10 cellular contexts compared by ENCODE assay signal in the genomic region with DNA sequence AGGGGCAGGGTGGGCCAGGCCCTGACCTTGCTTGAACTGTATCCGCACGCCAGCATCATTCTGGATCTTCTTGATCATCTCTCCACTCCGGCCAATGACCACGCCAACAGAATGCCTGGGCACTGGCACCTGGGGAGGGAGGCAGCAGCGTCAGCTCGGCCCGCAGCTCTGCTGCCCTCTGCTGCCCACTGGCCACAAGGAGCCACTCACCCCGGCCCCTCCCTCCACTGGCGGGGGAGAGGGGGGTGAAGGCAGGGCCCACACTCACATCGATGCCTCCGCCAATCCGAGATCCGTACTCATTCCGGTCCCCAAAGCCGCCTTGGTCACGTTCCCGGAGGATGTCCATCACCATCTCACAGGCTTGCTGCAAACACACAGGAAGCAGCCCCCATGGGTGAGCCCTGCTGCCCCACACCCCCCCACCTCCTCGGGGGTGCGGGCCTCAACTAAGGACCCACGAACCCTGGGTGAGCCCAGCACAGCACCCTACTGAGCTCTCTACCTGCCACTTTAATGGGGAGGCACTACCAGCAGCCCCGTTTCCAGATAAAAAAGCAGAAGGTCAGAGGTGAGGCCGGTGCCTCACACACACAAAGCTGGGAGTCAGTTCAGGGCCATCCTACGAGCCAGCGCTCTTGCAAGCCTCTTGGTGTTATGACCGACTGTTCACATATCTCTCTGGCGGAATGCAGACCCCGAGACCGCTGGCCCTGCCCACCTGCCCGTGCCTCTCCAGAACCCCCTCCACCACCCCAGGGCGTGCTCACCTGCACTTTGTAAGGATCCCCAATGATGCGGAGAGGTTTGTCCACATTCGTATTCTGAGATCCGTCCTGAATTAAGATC. TPM values are rescaled to one million over a fixed set of nuclear protein-coding genes. Genes with fewer than 3 reads are reported as not detected.
A peak's percentile ranks its signal among the peaks of the same experiment; 100 is the strongest.
DNase-seq lines count a peak whose midpoint lies in the region; TF ChIP-seq lines count a peak whose summit lies in the region.
"Had no signal": no experiment of that assay in that cellular context is flagged by ENCODE, and none has a peak within 500 bp of the region (broad histone marks: within the 10 kb centered on the region; RNA-seq: fewer than 3 reads in every experiment).

No MANE protein-coding gene starts in this region.

- no peaks in the 10 kb centered on the region for H3K4me1 ChIP-seq in endodermal cell (ENCODE audit: control insufficient read depth, insufficient read depth, low read length)
- no peaks in the 10 kb centered on the region for H3K4me1 ChIP-seq in mesendoderm (ENCODE audit: control insufficient read depth, low read depth, low read length)

- peaks cover 86% of the 10 kb centered on the region for H3K36me3 Mint-ChIP-seq in endodermal cell (ENCODE audit: low read depth)

- peaks cover 92% of the 10 kb centered on the region for H3K36me3 ChIP-seq in endodermal cell (ENCODE audit: control insufficient read depth, insufficient read depth, low read length)
- peaks cover 28% of the 10 kb centered on the region for H3K36me3 ChIP-seq in mesendoderm (ENCODE audit: control insufficient read depth, insufficient read depth, low read length)

- H3K18ac ChIP-seq in mesendoderm (ENCODE audit: low read length) = no peak overlapping the region

- H3K4me3 ChIP-seq in endodermal cell (ENCODE audit: low read length) = no peak overlapping the region
- H3K4me3 ChIP-seq in mesendoderm (ENCODE audit: low read length) = no peak overlapping the region

- H4K8ac ChIP-seq in mesendoderm (ENCODE audit: low read depth, low read length) = no peak overlapping the region

- no peak overlapping the region for H2BK15ac ChIP-seq in mesendoderm (replicated peaks; ENCODE audit: low read depth)

- no peaks in the 10 kb centered on the region for H3K27me3 Mint-ChIP-seq in endodermal cell (ENCODE audit: insufficient read depth)

- no peak overlapping the region for H2BK5ac ChIP-seq in mesendoderm (ENCODE audit: low read length)

- H3K9me3 Mint-ChIP-seq in endodermal cell = no peaks in the 10 kb centered on the region

- no peak overlapping the region for H3K4me3 Mint-ChIP-seq in endodermal cell

- peaks cover 46% of the 10 kb centered on the region for H3K79me2 ChIP-seq in mesendoderm (ENCODE audit: control insufficient read depth, insufficient read depth, low read length)

- peak; percentile 40 for TF ChIP-seq CTCF in AG09319 (IDR thresholded peaks at IDR 0.05; ENCODE audit: low read depth, low read length)
- peak; percentile 65 for TF ChIP-seq CTCF in endodermal cell (conservative IDR thresholded peaks at IDR 0.05)
- no peak for TF ChIP-seq CTCF in GM13976 (IDR thresholded peaks at IDR 0.05; ENCODE audit: borderline replicate concordance, control extremely low read depth, extremely low read depth, insufficient read depth, missing control alignments)

- no peak for DNase-seq in AG09319 (ENCODE audit: extremely low read depth, low read depth)
- peak; percentile 32 for DNase-seq in NCI-H226
- peak; percentile 79 for DNase-seq in endodermal cell
- DNase-seq in mesendoderm = peak; percentile 31
- no peak for DNase-seq in NCI-H526 (lab: John Stamatoyannopoulos, UW)
- DNase-seq in T-helper 2 cell = no peak
- no peak for DNase-seq in NCI-H1092 treated with DMSO at 0.1 percent for 48 hours (lab: John Stamatoyannopoulos, UW)
- no peak for DNase-seq in GM13976 (ENCODE audit: low spot score)
- DNase-seq: erythroblast, NCI-H146 had no signal

- H3K9me3 ChIP-seq in endodermal cell (ENCODE audit: control insufficient read depth, low read length) = no peaks in the 10 kb centered on the region

- no peak overlapping the region for H2BK120ac ChIP-seq in mesendoderm (ENCODE audit: low read depth, low read length)

- peaks cover 11% of the 10 kb centered on the region for H3K4me1 Mint-ChIP-seq in endodermal cell

- H4K5ac ChIP-seq in mesendoderm (ENCODE audit: low read length) = no peak overlapping the region

- no peak overlapping the region for H3K56ac ChIP-seq in mesendoderm (ENCODE audit: low read length)

- H3K27me3 ChIP-seq in endodermal cell (ENCODE audit: control insufficient read depth, insufficient read depth, low read length, poor library complexity, severe bottlenecking) (no peaks in the 10 kb centered on the region), mesendoderm (ENCODE audit: insufficient read depth, low read length, poor library complexity) (no peaks in the 10 kb centered on the region)

- H3K27ac ChIP-seq in endodermal cell (ENCODE audit: low read depth, low read length) = no peak overlapping the region
- H3K27ac ChIP-seq in mesendoderm (ENCODE audit: low read depth, low read length) = no peak overlapping the region

- H2AK5ac ChIP-seq in mesendoderm (ENCODE audit: low read length) = no peak overlapping the region

- WGBS in endodermal cell (ENCODE audit: insufficient coverage in 1 of 2, insufficient read length in 1 of 2), 2 experiments = 93 to 95% methylated on average over 26 to 33 of the region's 33 CpGs
- no CpG with 5 or more reads among the region's 33 CpGs for WGBS in mesendoderm (ENCODE audit: extremely low coverage, insufficient coverage, low lambda C conversion rate)

- H3K23ac ChIP-seq in mesendoderm (ENCODE audit: low read length) = no peak overlapping the region

- in situ Hi-C loops in GM13976 (cut with MboI; ENCODE audit: low sequenced_read_pairs, unreplicated experiment) = no loop called here

- no peak overlapping the region for H3K4ac ChIP-seq in mesendoderm (ENCODE audit: low read depth, low read length)

- H3K79me1 ChIP-seq in mesendoderm (ENCODE audit: low read length) = peaks cover 17% of the 10 kb centered on the region

- H3K9ac ChIP-seq in endodermal cell (ENCODE audit: extremely low read depth, low read length, poor library complexity, severe bottlenecking) (no peak overlapping the region), mesendoderm (ENCODE audit: low read length) (no peak overlapping the region)

- H3K4me2 ChIP-seq in mesendoderm (ENCODE audit: low read length) = no peak overlapping the region

- no peak overlapping the region for H3K27ac Mint-ChIP-seq in endodermal cell

RNA-seq across cellular contexts. Expression of a gene that starts 6.7 kb away (rescaled TPM):
- 100 to 1,000 TPM; 454 to 476 TPM for total RNA-seq in endodermal cell
- polyA plus RNA-seq in endodermal cell (2013, experiment 1 of 2) = 418 TPM
- 377 TPM for polyA plus RNA-seq in endodermal cell (2013, experiment 2 of 2)
- polyA plus RNA-seq in mesendoderm (2013, experiment 1 of 2) = 333 TPM
- polyA plus RNA-seq in mesendoderm (2013, experiment 2 of 2) = 329 TPM

RNA-seq across cellular contexts. Expression of a gene that starts 15.6 kb away (rescaled TPM):
- under 1 TPM in 1 of 2 donors, not detected in 1; 0.46 TPM for total RNA-seq in endodermal cell
- polyA plus RNA-seq in endodermal cell (2013, experiment 1 of 2) = 0.85 TPM
- polyA plus RNA-seq in endodermal cell (2013, experiment 2 of 2) = 0.54 TPM
- 0.10 TPM for polyA plus RNA-seq in mesendoderm (2013, experiment 1 of 2)
- 0.06 TPM for polyA plus RNA-seq in mesendoderm (2013, experiment 2 of 2)

RNA-seq across cellular contexts. Expression of a gene that starts 25.0 kb away (rescaled TPM):
- 10 to 100 TPM; 59.2 to 66.4 TPM for total RNA-seq in endodermal cell
- polyA plus RNA-seq in endodermal cell (2013, experiment 1 of 2) = 57.4 TPM
- 47.4 TPM for polyA plus RNA-seq in endodermal cell (2013, experiment 2 of 2)
- polyA plus RNA-seq in mesendoderm (2013, experiment 1 of 2) = 64.7 TPM
- polyA plus RNA-seq in mesendoderm (2013, experiment 2 of 2) = 63.7 TPM

RNA-seq across cellular contexts. Expression of a gene that starts 41.7 kb away (rescaled TPM):
- 10 to 100 TPM; 34.9 to 39.5 TPM for total RNA-seq in endodermal cell
- 47.3 TPM for polyA plus RNA-seq in endodermal cell (2013, experiment 1 of 2)
- 45.8 TPM for polyA plus RNA-seq in endodermal cell (2013, experiment 2 of 2)
- 41.8 TPM for polyA plus RNA-seq in mesendoderm (2013, experiment 1 of 2)
- 45.1 TPM for polyA plus RNA-seq in mesendoderm (2013, experiment 2 of 2)

RNA-seq across cellular contexts. Expression of a gene that starts 42.2 kb away (rescaled TPM):
- total RNA-seq in endodermal cell = 1 to 10 TPM; 1.9 to 2.7 TPM
- 1.3 TPM for polyA plus RNA-seq in endodermal cell (2013, experiment 1 of 2)
- 1.3 TPM for polyA plus RNA-seq in endodermal cell (2013, experiment 2 of 2)
- 0.53 TPM for polyA plus RNA-seq in mesendoderm (2013, experiment 1 of 2)
- polyA plus RNA-seq in mesendoderm (2013, experiment 2 of 2) = 0.67 TPM

Comparison
In these comparisons a context has a peak if more than half of its experiments do, and no peak if none do; other contexts are left out.
1. DNase-seq: peak in NCI-H226 (single experiment), endodermal cell (single experiment) and mesendoderm (single experiment); none in AG09319 (single experiment), NCI-H526 (0 of 2), T-helper 2 cell (0 of 5), NCI-H1092 treated with DMSO at 0.1 percent for 48 hours (single experiment) and GM13976 (single experiment).